20 cellular contexts compared by ENCODE assay signal in genomic region chr19:47619763-47620162, GRCh38. TPM values are rescaled to one million over a fixed set of nuclear protein-coding genes. Genes with fewer than 3 reads are reported as not detected.
DNase-seq lines count a peak whose midpoint lies in the region; ATAC-seq and TF ChIP-seq lines count a peak whose summit lies in the region.
"Had no signal": no experiment of that assay in that cellular context is flagged by ENCODE, and none has a peak within 500 bp of the region (broad histone marks: within the 10 kb centered on the region; RNA-seq: fewer than 3 reads in every experiment).

No MANE protein-coding gene starts in this region.

- peak overlapping the region; percentile 86 for H3K27ac ChIP-seq in HUES48 (ENCODE audit: low read depth, low read length)
- no peak overlapping the region for H3K27ac ChIP-seq in brain microvascular endothelial cell
- H3K27ac ChIP-seq in psoas muscle: no peak overlapping the region
- H3K27ac ChIP-seq: PC-9 had no signal

- no peaks in the 10 kb centered on the region for H3K9me3 ChIP-seq in HUES48 (ENCODE audit: control insufficient read depth, insufficient read depth, low read length)
- H3K9me3 ChIP-seq in psoas muscle: no peaks in the 10 kb centered on the region
- H3K9me3 ChIP-seq: HAP-1, heart right ventricle had no signal

- H3K4me3 ChIP-seq in HUES48 (ENCODE audit: low read depth, low read length) (0 out of 2 replicates have a peak overlapping the region, but pooled peaks have one; percentile 11), brain microvascular endothelial cell (ENCODE audit: low read depth, low read length) (no peak overlapping the region), psoas muscle (no peak overlapping the region)
- H3K4me3 ChIP-seq: HAP-1, heart right ventricle, lung, PC-9 had no signal

- intact Hi-C loops in psoas muscle (cut with DNase I): loop anchor here in 1 of 2 donors (5.0 kb wide), 1 partner anchor 43 kb away; no protein-coding TSS in a partner anchor

- no peak overlapping the region for H3K9ac ChIP-seq in HUES48 (ENCODE audit: low read depth, low read length)

- 43 to 60% (median 50%) methylated on average over 6 of the region's 6 CpGs for WGBS in psoas muscle, 3 donors

- H3K4me1 ChIP-seq in HUES48 (ENCODE audit: control insufficient read depth, insufficient read depth, low read length): peaks cover 39% of the 10 kb centered on the region
- peaks cover 37% of the 10 kb centered on the region for H3K4me1 ChIP-seq in psoas muscle
- H3K4me1 ChIP-seq: HAP-1 had no signal

- ATAC-seq in psoas muscle: peak in 3 of 4 donors; percentile 24 to 33 (median 29)
- no peak for ATAC-seq in HG02610 (IDR thresholded peaks at IDR 0.05; ENCODE audit: unreplicated experiment)
- ATAC-seq: heart right ventricle; natural killer cell treated with Interleukin-12 subunit alpha and Interleukin-12 subunit beta and Interleukin-15 and Interleukin-18, amount 100 ng/mL, for 72 hours; SK-N-SH treated with all-trans-retinoic acid at 6 μM for 48 hours had no signal

- TF ChIP-seq CTCF in brain microvascular endothelial cell (IDR thresholded peaks at IDR 0.05; ENCODE audit: low read depth, low read length, missing control alignments): no peak
- no peak for TF ChIP-seq CTCF in psoas muscle (IDR thresholded peaks at IDR 0.05)

- in situ Hi-C loops in brain microvascular endothelial cell (cut with HindIII; ENCODE audit: low pct_ligation_motif_present, low sequenced_read_pairs): no loop called here

- DNase-seq in brain microvascular endothelial cell (peak; percentile 56), kidney tubule cell (ENCODE audit: low spot score) (peak; percentile 21), psoas muscle (no peak), NCI-H82 (lab: John Stamatoyannopoulos, UW) (no peak), COLO829 (ENCODE audit: low spot score) (no peak)
- no peak for DNase-seq in activated CD4-positive, alpha-beta T cell treated with anti-CD3 and anti-CD28 coated beads for 48 hours
- DNase-seq: activated CD4-positive, alpha-beta T cell treated with anti-CD3 and anti-CD28 coated beads, Interleukin-2, amount 10 ng/mL, durations not matched to agents 24 days and 14 days; activated CD8-positive, alpha-beta memory T cell treated with anti-CD3 and anti-CD28 coated beads, Interleukin-2, amount 50 U/mL, for 48 hours; activated naive CD4-positive, alpha-beta T cell; aorta; heart right ventricle; MV-4-11; PC-9; retina had no signal

- H3K27me3 ChIP-seq in HUES48 (ENCODE audit: control insufficient read depth, insufficient read depth, low read length) (no peaks in the 10 kb centered on the region), brain microvascular endothelial cell (replicated peaks) (no peaks in the 10 kb centered on the region), psoas muscle (ENCODE audit: insufficient read depth in 3 of 3, low read length in 2 of 3) (no peaks in the 10 kb centered on the region)
- H3K27me3 ChIP-seq: heart right ventricle had no signal

- 0 out of 2 replicates have a peak, but pooled peaks cover 3% of the 10 kb centered on the region for H3K36me3 ChIP-seq in HUES48 (ENCODE audit: control insufficient read depth, insufficient read depth, low read length)
- peaks cover 6% of the 10 kb centered on the region for H3K36me3 ChIP-seq in brain microvascular endothelial cell (replicated peaks)
- H3K36me3 ChIP-seq in psoas muscle (ENCODE audit: insufficient read depth in 1 of 2, low read depth in 1 of 2): peaks cover 0 to 4% of the 10 kb centered on the region in 2 donors
- H3K36me3 ChIP-seq: HAP-1 had no signal

RNA-seq across cellular contexts. Expression of gene BICRA, which starts 10.8 kb away (rescaled TPM):
- total RNA-seq in psoas muscle: 10 to 100 TPM in 3 of 4 donors, 1 to 10 TPM in 1; 9.6 to 22.4 (median 13.7) TPM
- 1 to 10 TPM; 3.1 to 9.9 (median 4.9) TPM for polyA plus RNA-seq in psoas muscle

RNA-seq across cellular contexts. Expression of gene ZNF541, which starts 46.8 kb away (rescaled TPM):
- under 1 TPM; 0.13 to 0.73 (median 0.32) TPM for total RNA-seq in psoas muscle
- under 1 TPM; 0.06 to 0.42 (median 0.08) TPM for polyA plus RNA-seq in psoas muscle
- total RNA-seq: activated CD4-positive, alpha-beta T cell treated with anti-CD3 and anti-CD28 coated beads, Interleukin-2, amount 10 ng/mL, durations not matched to agents 24 days and 14 days; PC-9 had no signal

Comparison
In these comparisons a context has a peak if more than half of its experiments do, and no peak if none do; other contexts are left out.
1. DNase-seq: peak in brain microvascular endothelial cell (single experiment) and kidney tubule cell (single experiment); none in psoas muscle (0 of 2), activated CD4-positive, alpha-beta T cell treated with anti-CD3 and anti-CD28 coated beads for 48 hours (single experiment), NCI-H82 (single experiment) and COLO829 (single experiment).